In the genomic region with DNA sequence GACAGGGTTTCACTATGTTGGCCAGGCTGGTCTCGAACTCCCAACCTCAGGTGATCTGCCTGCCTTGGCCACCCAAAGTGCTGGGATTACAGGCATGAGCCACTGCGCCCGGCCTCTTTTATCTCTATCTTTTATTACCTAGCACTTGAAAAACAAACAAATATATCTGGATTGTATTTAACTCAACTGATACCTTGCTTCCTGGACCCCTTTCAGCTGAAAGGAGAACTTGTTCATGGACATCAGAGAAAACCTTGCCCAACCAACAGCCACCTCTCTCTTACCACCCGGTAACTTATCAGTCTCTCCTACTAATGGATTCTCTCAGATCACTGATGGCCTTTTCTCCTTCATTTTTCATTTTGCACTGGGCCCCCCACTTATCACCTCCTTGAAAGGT, we compare ENCODE assay signal across 31 cellular contexts.
"Had no signal": no experiment of that assay in that cellular context is flagged by ENCODE, and none has a peak within 500 bp of the region (broad histone marks: within the 10 kb centered on the region; RNA-seq: fewer than 3 reads in every experiment).

No MANE protein-coding gene starts in this region.

- H3K27ac Mint-ChIP-seq: naive B cell; naive thymus-derived CD8-positive, alpha-beta T cell; natural killer cell treated with Interleukin-12 subunit alpha and Interleukin-12 subunit beta and Interleukin-15 and Interleukin-18, amount 100 ng/mL, for 72 hours; progenitor cell of endocrine pancreas; stimulated activated memory B cell treated with anti-CD40 and anti-IgM and Interleukin-4, amounts not matched to agents 10 μg/mL and 1 μg/mL and 100 μg/mL, for 72 hours; type B pancreatic cell had no signal

- H3K9me3 ChIP-seq: ovary, psoas muscle, right lobe of liver, sigmoid colon, spleen, testis, tibial artery, transverse colon, upper lobe of right lung, uterus had no signal

- H3K4me3 ChIP-seq: ovary, psoas muscle, right lobe of liver, sigmoid colon, smooth muscle cell, spleen, testis, tibial artery, transverse colon, upper lobe of right lung, uterus had no signal

- H3K4me3 Mint-ChIP-seq: naive B cell; naive thymus-derived CD8-positive, alpha-beta T cell; natural killer cell treated with Interleukin-12 subunit alpha and Interleukin-12 subunit beta and Interleukin-15 and Interleukin-18, amount 100 ng/mL, for 72 hours; nephron progenitor cell; neural crest cell; stimulated activated memory B cell treated with anti-CD40 and anti-IgM and Interleukin-4, amounts not matched to agents 10 μg/mL and 1 μg/mL and 100 μg/mL, for 72 hours; stimulated activated naive CD8-positive, alpha-beta T cell treated with anti-CD3 and anti-CD28 coated beads, Interleukin-15, amount 100 ng/mL, for 72 hours; type B pancreatic cell had no signal

- H3K27ac ChIP-seq: ovary, parathyroid adenoma, psoas muscle, right lobe of liver, sigmoid colon, spleen, testis, tibial artery, transverse colon, upper lobe of right lung, uterus had no signal

- H3K27me3 ChIP-seq: ovary, right lobe of liver, sigmoid colon, spleen, testis, tibial artery, transverse colon, upper lobe of right lung, uterus had no signal

- DNase-seq: naive B cell; naive thymus-derived CD8-positive, alpha-beta T cell; nephron progenitor cell; occipital lobe; ovary; posterior cingulate gyrus; psoas muscle; right cardiac atrium; right lobe of liver; sigmoid colon; spleen; stimulated activated CD4-positive, alpha-beta T cell treated with anti-CD3 and anti-CD28 coated beads, Interleukin-12 subunit alpha, Interleukin-12 subunit beta, amount 100 ng/mL, for 4 hours; stimulated activated CD4-positive, alpha-beta T cell treated with anti-CD3 and anti-CD28 coated beads, Interleukin-1b, Interleukin-23, amount 100 ng/mL, for 48 hours; stimulated activated CD4-positive, alpha-beta T cell treated with anti-CD3 and anti-CD28 coated beads, Interleukin-4, amount 100 ng/mL, for 1 hour; stimulated activated CD4-positive, alpha-beta T cell treated with anti-CD3 and anti-CD28 coated beads, Interleukin-4, amount 100 ng/mL, for 4 hours; stimulated activated CD8-positive, alpha-beta memory T cell treated with anti-CD3 and anti-CD28 coated beads, Interleukin-4, amount 100 ng/mL, for 48 hours; stimulated activated naive CD4-positive, alpha-beta T cell; stimulated activated naive CD8-positive, alpha-beta T cell treated with anti-CD3 and anti-CD28 coated beads, Interleukin-15, amount 100 ng/mL, for 72 hours; stimulated activated naive CD8-positive, alpha-beta T cell treated with anti-CD3 and anti-CD28 coated beads, Interleukin-15, Interleukin-2, amounts not matched to agents 100 U/mL and 50 U/mL, for 24 hours; testis; tibial artery; transverse colon; upper lobe of right lung; uterus had no signal

- ATAC-seq: naive thymus-derived CD8-positive, alpha-beta T cell; natural killer cell treated with Interleukin-12 subunit alpha and Interleukin-12 subunit beta and Interleukin-15 and Interleukin-18, amount 100 ng/mL, for 72 hours; psoas muscle; right cardiac atrium; right lobe of liver; stimulated activated memory B cell treated with anti-CD40 and anti-IgM and Interleukin-4, amounts not matched to agents 10 μg/mL and 1 μg/mL and 100 μg/mL, for 72 hours; stimulated activated naive CD8-positive, alpha-beta T cell treated with anti-CD3 and anti-CD28 coated beads, Interleukin-15, amount 100 ng/mL, for 72 hours; stimulated activated naive CD8-positive, alpha-beta T cell treated with anti-CD3 and anti-CD28 coated beads, Interleukin-15, Interleukin-2, amounts not matched to agents 100 U/mL and 50 U/mL, for 24 hours; upper lobe of right lung had no signal

- H3K4me1 ChIP-seq: parathyroid adenoma, testis, uterus had no signal

- H3K27me3 Mint-ChIP-seq: naive B cell; naive thymus-derived CD8-positive, alpha-beta T cell; natural killer cell treated with Interleukin-12 subunit alpha and Interleukin-12 subunit beta and Interleukin-15 and Interleukin-18, amount 100 ng/mL, for 72 hours; progenitor cell of endocrine pancreas; stimulated activated memory B cell treated with anti-CD40 and anti-IgM and Interleukin-4, amounts not matched to agents 10 μg/mL and 1 μg/mL and 100 μg/mL, for 72 hours; stimulated activated naive CD8-positive, alpha-beta T cell treated with anti-CD3 and anti-CD28 coated beads, Interleukin-15, amount 100 ng/mL, for 72 hours; type B pancreatic cell had no signal

- H3K36me3 ChIP-seq: ovary, uterus had no signal

- H3K9me3 Mint-ChIP-seq: naive B cell; naive thymus-derived CD8-positive, alpha-beta T cell; natural killer cell treated with Interleukin-12 subunit alpha and Interleukin-12 subunit beta and Interleukin-15 and Interleukin-18, amount 100 ng/mL, for 72 hours; nephron progenitor cell; neural crest cell; stimulated activated memory B cell treated with anti-CD40 and anti-IgM and Interleukin-4, amounts not matched to agents 10 μg/mL and 1 μg/mL and 100 μg/mL, for 72 hours; stimulated activated naive CD8-positive, alpha-beta T cell treated with anti-CD3 and anti-CD28 coated beads, Interleukin-15, amount 100 ng/mL, for 72 hours; type B pancreatic cell had no signal

- H3K4me1 Mint-ChIP-seq: neural crest cell had no signal
